Comparison of ENCODE assay signal across 27 cellular contexts in genomic region chr5:117182104-117182503, GRCh38.
A peak's percentile ranks its signal among the peaks of the same experiment; 100 is the strongest.
DNase-seq lines count a peak whose midpoint lies in the region; ATAC-seq and FAIRE-seq lines count a peak whose summit lies in the region.
"Had no signal": no experiment of that assay in that cellular context is flagged by ENCODE, and none has a peak within 500 bp of the region (broad histone marks: within the 10 kb centered on the region; RNA-seq: fewer than 3 reads in every experiment).

No MANE protein-coding gene starts in this region.

- peak overlapping the region; percentile 87 for H3K27ac ChIP-seq in caudate nucleus (ENCODE audit: low read depth, low read length)
- H3K27ac ChIP-seq: A549 had no signal

- no peak for ATAC-seq in HG02938 (IDR thresholded peaks at IDR 0.05; ENCODE audit: unreplicated experiment)
- ATAC-seq: A549, HCT116 had no signal

- peak; percentile 10 for FAIRE-seq in frontal cortex (lab: Jason Lieb, UNC)
- FAIRE-seq: A549, GM12891, GM19239 had no signal

- DNase-seq in caudate nucleus (lab: John Stamatoyannopoulos, UW) (peak in 1 of 61 donors; percentile 18), frontal cortex (ENCODE audit: low spot score in 2 of 2) (no peak), middle frontal gyrus (ENCODE audit: extremely low spot score, low spot score) (peak; percentile 23), NCI-H128 (lab: John Stamatoyannopoulos, UW; ENCODE audit: unreplicated experiment) (no peak), NCI-H187 (lab: John Stamatoyannopoulos, UW) (no peak), GF-D8 (lab: John Stamatoyannopoulos, UW) (no peak)
- DNase-seq: AML-193; C1 segment of cervical spinal cord; Caco-2; CD4-positive, alpha-beta memory T cell; DMS79; EL; GDM1; IMR-90; KG1; MG63; NCI-H1105 treated with DMSO at 0.1 percent for 48 hours; NCI-H2029 treated with DMSO at 0.1 percent for 48 hours; NCI-H446 treated with DMSO at 0.1 percent for 48 hours; NCI-H526; RPMI8226; SHP77 had no signal
